In genomic region chr15:80554526-80554925, GRCh38 we compare ENCODE assay signal across 21 cellular contexts.
"Had no signal": no experiment of that assay in that cellular context is flagged by ENCODE, and none has a peak within 500 bp of the region (broad histone marks: within the 10 kb centered on the region; RNA-seq: fewer than 3 reads in every experiment).

No MANE protein-coding gene starts in this region.

- H3K27ac ChIP-seq: left ventricle myocardium inferior, lower lobe of right lung, neural progenitor cell, ovary, suprapubic skin, tibial artery, upper lobe of left lung, uterus had no signal

- H3K9ac ChIP-seq: neural progenitor cell had no signal

- DNase-seq: effector CD4-positive, alpha-beta T cell; endodermal cell; kidney; left cardiac atrium; left ventricle myocardium inferior; lower lobe of right lung; natural killer cell; nucleus accumbens; ovary; right cardiac atrium; stimulated activated CD4-positive, alpha-beta T cell treated with anti-CD3 and anti-CD28 coated beads, Interleukin-2, amount 100 ng/mL, for 48 hours; stimulated activated CD8-positive, alpha-beta memory T cell treated with anti-CD3 and anti-CD28 coated beads, Interleukin-4, amount 100 ng/mL, for 48 hours; stimulated activated naive CD8-positive, alpha-beta T cell treated with anti-CD3 and anti-CD28 coated beads, Interleukin-15, Interleukin-2, amounts not matched to agents 100 U/mL and 50 U/mL, for 24 hours; tibial artery; upper lobe of left lung; uterus had no signal

- H3K4me2 ChIP-seq: neural progenitor cell, smooth muscle cell had no signal

- FAIRE-seq: colon, kidney had no signal

- H3K36me3 ChIP-seq: left ventricle myocardium inferior, lower lobe of right lung, neural progenitor cell, ovary, suprapubic skin, upper lobe of left lung, uterus had no signal

- ATAC-seq: left cardiac atrium; lower lobe of right lung; natural killer cell; right cardiac atrium; stimulated activated effector memory CD8-positive, alpha-beta T cell treated with anti-CD3 and anti-CD28 coated beads, Interleukin-12 subunit alpha, Interleukin-12 subunit beta, amount 100 ng/mL, for 72 hours; stimulated activated naive CD8-positive, alpha-beta T cell treated with anti-CD3 and anti-CD28 coated beads, Interleukin-15, Interleukin-2, amounts not matched to agents 100 U/mL and 50 U/mL, for 24 hours had no signal

- H3K27me3 ChIP-seq: neural progenitor cell, ovary, suprapubic skin, tibial artery, upper lobe of left lung, uterus had no signal

- H3K4me1 ChIP-seq: left ventricle myocardium inferior, neural progenitor cell, suprapubic skin, uterus had no signal

- H3K9me3 ChIP-seq: left ventricle myocardium inferior, lower lobe of right lung, ovary, suprapubic skin, tibial artery, upper lobe of left lung, uterus had no signal

- H2AFZ ChIP-seq: neural progenitor cell had no signal

- H3K4me3 ChIP-seq: left ventricle myocardium inferior, lower lobe of right lung, neural progenitor cell, ovary, smooth muscle cell, suprapubic skin, tibial artery, upper lobe of left lung, uterus had no signal
